In genomic region chr2:64101141-64101591, GRCh38 we compare ENCODE assay signal across 11 cellular contexts. TPM values are rescaled to one million over a fixed set of nuclear protein-coding genes. Genes with fewer than 3 reads are reported as not detected.
A peak's percentile ranks its signal among the peaks of the same experiment; 100 is the strongest.
DNase-seq lines count a peak whose midpoint lies in the region; TF ChIP-seq lines count a peak whose summit lies in the region.
"Had no signal": no experiment of that assay in that cellular context is flagged by ENCODE, and none has a peak within 500 bp of the region (broad histone marks: within the 10 kb centered on the region; RNA-seq: fewer than 3 reads in every experiment).

No MANE protein-coding gene starts in this region.

- POLR2A ChIA-PET in SK-N-SH (lab: Yijun Ruan, JAX): no interaction called here
- POLR2A ChIA-PET in MCF 10A (lab: Yijun Ruan, JAX): interaction anchor here (1.0 kb wide), 1 partner anchor 40 kb away, joined by 5 read pairs; no protein-coding TSS in a partner anchor

- H3K9me3 ChIP-seq in SK-N-SH (no peaks in the 10 kb centered on the region; the same call in 1 of the 2 replicates), WERI-Rb-1 (ENCODE audit: severe bottlenecking) (no peaks in the 10 kb centered on the region)

- H3K27ac ChIP-seq in SK-N-SH (ENCODE audit: low read depth in 2 of 2, low read length in 1 of 2): peak overlapping the region; percentile 58 to 76
- H3K27ac ChIP-seq in WERI-Rb-1: no peak overlapping the region
- H3K27ac ChIP-seq: 22Rv1 had no signal

- H4K20me1 ChIP-seq in SK-N-SH (ENCODE audit: insufficient read depth): no peaks in the 10 kb centered on the region

- BruUV-seq in MCF 10A (replicated peaks; lab: Mats Ljungman, UMichigan): no TSS peak

- peaks cover 32% of the 10 kb centered on the region for H3K4me1 Mint-ChIP-seq in HFFc6 (ENCODE audit: low read depth)
- peaks cover 8% of the 10 kb centered on the region for H3K4me1 Mint-ChIP-seq in osteocyte (ENCODE audit: unreplicated experiment)
- peaks cover 14% of the 10 kb centered on the region for H3K4me1 Mint-ChIP-seq in MCF 10A (ENCODE audit: insufficient read depth, unreplicated experiment)
- H3K4me1 Mint-ChIP-seq: nephron progenitor cell had no signal

- no peak overlapping the region for H3K4me3 ChIP-seq in SK-N-SH (ENCODE audit: low read depth in 2 of 2, low read length in 1 of 2)
- H3K4me3 ChIP-seq in WERI-Rb-1 (ENCODE audit: low read depth, low read length): no peak overlapping the region

- peak overlapping the region; percentile 59 for H3K27ac Mint-ChIP-seq in HFFc6
- H3K27ac Mint-ChIP-seq in osteocyte (ENCODE audit: unreplicated experiment): no peak overlapping the region
- no peak overlapping the region for H3K27ac Mint-ChIP-seq in MCF 10A (ENCODE audit: low read depth, unreplicated experiment)
- H3K27ac Mint-ChIP-seq: nephron progenitor cell had no signal

- peak overlapping the region; percentile 24; the same call in 1 of the 2 replicates for H3K9ac ChIP-seq in SK-N-SH

- peak overlapping the region; percentile 41 for H3K4me2 ChIP-seq in SK-N-SH

- TF ChIP-seq EP300 in SK-N-SH (IDR thresholded peaks at IDR 0.05; ENCODE audit: borderline replicate concordance in 1 of 2, low read depth in 1 of 2, low read length in 1 of 2): peak in 1 of 2 experiments; percentile 59; a peak in 1 of 4 replicates

- peaks cover 5% of the 10 kb centered on the region; the same call in 1 of the 2 replicates for H3K79me2 ChIP-seq in SK-N-SH (ENCODE audit: insufficient read depth)

- TF ChIP-seq CTCF in HFFc6 (IDR thresholded peaks at IDR 0.05) (no peak), SK-N-SH (IDR thresholded peaks at IDR 0.05) (no peak), WERI-Rb-1 (IDR thresholded peaks at IDR 0.05; ENCODE audit: low read depth, low read length) (no peak), osteocyte (IDR thresholded peaks at IDR 0.05) (no peak), MCF 10A (IDR thresholded peaks at IDR 0.05; ENCODE audit: unreplicated experiment) (no peak)

- H3K4me1 ChIP-seq in SK-N-SH (ENCODE audit: control insufficient read depth in 1 of 2, insufficient read depth in 2 of 2, low read depth in 1 of 2, low read length in 1 of 2): peaks cover 5 to 22% of the 10 kb centered on the region in 2 experiments; a peak in 3 of 4 replicates

- H3K9me3 Mint-ChIP-seq in HFFc6: no peaks in the 10 kb centered on the region; the same call in 1 of the 2 replicates
- peaks cover 2% of the 10 kb centered on the region for H3K9me3 Mint-ChIP-seq in osteocyte (ENCODE audit: unreplicated experiment)
- H3K9me3 Mint-ChIP-seq in MCF 10A (ENCODE audit: unreplicated experiment): peaks cover 2% of the 10 kb centered on the region

- H3F3A ChIP-seq in SK-N-SH (replicated peaks; ENCODE audit: insufficient read depth): peaks cover 25% of the 10 kb centered on the region

- H3K4me3 Mint-ChIP-seq in HFFc6: peak overlapping the region; percentile 65
- H3K4me3 Mint-ChIP-seq in osteocyte (ENCODE audit: unreplicated experiment): no peak overlapping the region
- no peak overlapping the region for H3K4me3 Mint-ChIP-seq in MCF 10A (ENCODE audit: unreplicated experiment)
- H3K4me3 Mint-ChIP-seq: nephron progenitor cell had no signal

- H3K36me3 ChIP-seq in SK-N-SH (replicated peaks in 1 of 2; ENCODE audit: control insufficient read depth in 1 of 2, insufficient read depth in 2 of 2, low read length in 1 of 2) (peaks cover 31 to 37% of the 10 kb centered on the region in 2 experiments), WERI-Rb-1 (peaks cover 1% of the 10 kb centered on the region)

- H3K36me3 Mint-ChIP-seq in HFFc6 (ENCODE audit: low read depth) (peaks cover 4% of the 10 kb centered on the region), osteocyte (ENCODE audit: unreplicated experiment) (peaks cover 37% of the 10 kb centered on the region), MCF 10A (ENCODE audit: insufficient read depth, unreplicated experiment) (peaks cover 10% of the 10 kb centered on the region)

- H2AFZ ChIP-seq in SK-N-SH (ENCODE audit: low read depth): no peak overlapping the region

- peak; percentile 26 for DNase-seq in NCI-H2171 treated with DMSO at 0.1 percent for 48 hours (lab: John Stamatoyannopoulos, UW)
- no peak for DNase-seq in NCI-H2171 (lab: John Stamatoyannopoulos, UW)
- DNase-seq in HFFc6: no peak
- DNase-seq in SK-N-SH: no peak
- peak; percentile 15 for DNase-seq in pulmonary artery endothelial cell (ENCODE audit: low read depth, low spot score)
- DNase-seq in WERI-Rb-1: no peak
- DNase-seq in osteocyte (ENCODE audit: extremely low spot score, unreplicated experiment): no peak
- DNase-seq in MCF 10A (ENCODE audit: unreplicated experiment): no peak
- DNase-seq: NCI-H187, nephron progenitor cell had no signal

- CTCF ChIA-PET in SK-N-SH (lab: Yijun Ruan, JAX) (no interaction called here), MCF 10A (lab: Yijun Ruan, JAX) (interaction anchor here (0.6 kb wide), 1 partner anchor 46 kb away, joined by 6 read pairs; no protein-coding TSS in a partner anchor)

- intact Hi-C loops in MCF 10A (cut with micrococcal nuclease): no loop called here

- H3K9me2 ChIP-seq in SK-N-SH: no peaks in the 10 kb centered on the region

- no peaks in the 10 kb centered on the region for H3K27me3 Mint-ChIP-seq in HFFc6 (ENCODE audit: insufficient read depth)
- no peaks in the 10 kb centered on the region for H3K27me3 Mint-ChIP-seq in osteocyte (ENCODE audit: unreplicated experiment)
- no peaks in the 10 kb centered on the region for H3K27me3 Mint-ChIP-seq in MCF 10A (ENCODE audit: insufficient read depth, unreplicated experiment)

- no peak for TF ChIP-seq RAD21 in SK-N-SH (IDR thresholded peaks at IDR 0.05; ENCODE audit: low read length)

- no peaks in the 10 kb centered on the region for H3K27me3 ChIP-seq in SK-N-SH (ENCODE audit: insufficient read depth)
- H3K27me3 ChIP-seq in WERI-Rb-1 (ENCODE audit: insufficient read depth, low read depth, severe bottlenecking): no peaks in the 10 kb centered on the region

TF ChIP-seq in SK-N-SH, 30 proteins besides CTCF, POLR2A, EP300 and RAD21:
- peak; percentile 52; the same call in 1 of the 2 replicates for TF ChIP-seq FOSL2 (IDR thresholded peaks at IDR 0.05; ENCODE audit: borderline replicate concordance, low read depth)
- peak; percentile 59 for TF ChIP-seq JUND (IDR thresholded peaks at IDR 0.05)
- TF ChIP-seq RXRA (IDR thresholded peaks at IDR 0.05; ENCODE audit: borderline replicate concordance, low read depth): 0 out of 2 replicates have a peak, but pooled peaks have one; percentile 25
- no peak for TF ChIP-seq RCOR1 (IDR thresholded peaks at IDR 0.05; ENCODE audit: low read length)
- TF ChIP-seq CHD2 (IDR thresholded peaks at IDR 0.05; ENCODE audit: low read length, partially characterized antibody): no peak
- no peak for TF ChIP-seq EZH2phosphoT487 (IDR thresholded peaks at IDR 0.05; ENCODE audit: borderline replicate concordance, low read depth)
- TF ChIP-seq NFIC (IDR thresholded peaks at IDR 0.05; ENCODE audit: borderline replicate concordance): peak; percentile 58; the same call in 1 of the 2 replicates
- no peak for TF ChIP-seq NRF1 (IDR thresholded peaks at IDR 0.05; ENCODE audit: low read depth, low read length)
- peak; percentile 85 for TF ChIP-seq TCF12 (IDR thresholded peaks at IDR 0.05)
- peak; percentile 42; the same call in 1 of the 2 replicates for TF ChIP-seq FOXM1 (IDR thresholded peaks at IDR 0.05; ENCODE audit: low read depth)
- TF ChIP-seq PBX3 (IDR thresholded peaks at IDR 0.05): peak; percentile 35
- TF ChIP-seq TEAD4 (IDR thresholded peaks at IDR 0.05; ENCODE audit: borderline replicate concordance, insufficient read depth): peak; percentile 39; the same call in 1 of the 2 replicates

RNA-seq across cellular contexts. Expression of gene PELI1, which starts 43.1 kb away (rescaled TPM):
- 1 to 10 TPM; 1.9 to 4.9 (median 2.8) TPM for total RNA-seq in HFFc6 (2021; fragmentation: NEBNext Ultra II Directional; extraction: Animal tissue kit (Norgen Biotek cat#: 25700))
- polyA plus RNA-seq in SK-N-SH (2012; rRNA removed): 4.2 and 5.6 TPM in 2 replicates
- polyA plus RNA-seq in SK-N-SH (2012; cell fraction: cytosol; rRNA removed): 4.9 and 5.5 TPM in 2 replicates
- 5.8 and 11.7 TPM in 2 replicates for polyA plus RNA-seq in SK-N-SH (2012; cell fraction: nucleus; rRNA removed)
- total RNA-seq in pulmonary artery endothelial cell: 28.5 and 31.9 TPM in 2 replicates
- total RNA-seq in osteocyte: 30.2 and 31.5 TPM in 2 replicates
- total RNA-seq in MCF 10A (2022): 13.5 and 16.3 TPM in 2 replicates

Comparison
In these comparisons a context has a peak if more than half of its experiments do, and no peak if none do; other contexts are left out.
1. DNase-seq: peak in NCI-H2171 treated with DMSO at 0.1 percent for 48 hours (single experiment) and pulmonary artery endothelial cell (single experiment); none in NCI-H2171 (single experiment), HFFc6 (single experiment), SK-N-SH (single experiment), WERI-Rb-1 (single experiment), osteocyte (single experiment) and MCF 10A (single experiment).